In the genomic region with DNA sequence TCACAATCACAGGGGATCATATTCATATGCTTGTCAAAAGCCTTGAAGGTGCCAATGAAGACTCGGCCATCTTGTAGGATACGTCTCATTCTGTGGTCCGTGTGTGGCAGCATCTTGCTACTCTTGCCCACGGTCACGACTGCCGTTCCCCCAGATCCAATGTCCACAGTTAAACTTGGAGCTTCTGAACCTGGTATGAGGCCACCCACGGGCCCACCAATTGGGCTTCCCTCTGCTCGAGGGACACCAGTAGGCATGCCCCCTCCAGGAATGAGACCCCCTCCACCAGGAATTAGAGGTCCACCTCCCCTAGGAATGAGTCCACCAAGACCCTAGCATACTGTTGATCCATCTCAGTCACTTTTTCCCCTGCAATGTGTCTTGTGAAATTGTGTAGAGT, we compare ENCODE assay signal across 19 cellular contexts.
"Had no signal": no experiment of that assay in that cellular context is flagged by ENCODE, and none has a peak within 500 bp of the region (broad histone marks: within the 10 kb centered on the region; RNA-seq: fewer than 3 reads in every experiment).

No MANE protein-coding gene starts in this region.

- H3K4me3 ChIP-seq: lung, thoracic aorta, vagina had no signal

- H3K9me3 ChIP-seq: thoracic aorta, vagina had no signal

- H3K27me3 ChIP-seq: vagina had no signal

- H3K36me3 ChIP-seq: thoracic aorta, vagina had no signal

- H3K4me1 ChIP-seq: vagina had no signal

- H3K27ac ChIP-seq: thoracic aorta, vagina had no signal

- ATAC-seq: natural killer cell had no signal

- DNase-seq: activated CD4-positive, alpha-beta T cell treated with anti-CD3 and anti-CD28 coated beads for 48 hours; activated CD4-positive, alpha-beta T cell treated with anti-CD3 and anti-CD28 coated beads, Interleukin-2, amount 50 U/mL, for 48 hours; activated CD4-positive, CD25-positive, alpha-beta regulatory T cell; activated CD8-positive, alpha-beta memory T cell treated with anti-CD3 and anti-CD28 coated beads for 24 hours; activated gamma-delta T cell; activated naive CD4-positive, alpha-beta T cell treated with anti-CD3 and anti-CD28 coated beads, Interleukin-2, amount 10 ng/mL, durations not matched to agents 7 days and 5 days; activated naive CD8-positive, alpha-beta T cell treated with anti-CD3 and anti-CD28 coated beads, Interleukin-2, amount 10 ng/mL, durations not matched to agents 7 days and 5 days; central memory CD4-positive, alpha-beta T cell; endodermal cell; foreskin fibroblast; head of caudate nucleus; hippocampal formation; mesendoderm; natural killer cell; stimulated activated CD4-positive, alpha-beta T cell treated with anti-CD3 and anti-CD28 coated beads, Interleukin-4, amount 100 ng/mL, for 1 hour; T-helper 1 cell had no signal
